ENCODE assay signal across 32 cellular contexts in the genomic region with DNA sequence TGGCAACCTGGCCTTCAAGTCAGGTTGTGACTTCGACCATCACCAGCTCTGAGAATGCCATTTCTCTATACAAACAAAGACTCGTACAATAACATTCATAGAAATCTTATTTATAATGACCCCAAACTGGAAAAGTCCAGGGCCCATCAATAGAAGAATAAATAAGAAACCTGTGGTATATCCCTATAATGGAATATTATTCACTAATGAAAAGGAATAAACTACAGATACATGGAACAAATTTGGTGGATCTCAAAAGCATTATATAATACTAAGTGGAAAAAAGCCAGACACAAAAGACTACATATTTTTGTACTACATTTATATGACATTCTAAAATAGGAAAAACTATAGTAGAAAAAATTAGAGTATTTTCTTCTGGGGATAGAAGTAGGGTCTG.
"Had no signal": no experiment of that assay in that cellular context is flagged by ENCODE, and none has a peak within 500 bp of the region (broad histone marks: within the 10 kb centered on the region; RNA-seq: fewer than 3 reads in every experiment).

No MANE protein-coding gene starts in this region.

- H3K9me3 ChIP-seq: adrenal gland, ascending aorta, body of pancreas, breast epithelium had no signal

- FAIRE-seq: astrocyte, bronchial epithelial cell had no signal

- H3K27me3 ChIP-seq: adrenal gland, ascending aorta, body of pancreas, brain microvascular endothelial cell, breast epithelium, cardiac muscle cell had no signal

- H3K4me3 ChIP-seq: adrenal gland, ascending aorta, body of pancreas, breast epithelium, cardiac muscle cell had no signal

- ATAC-seq: activated naive CD4-positive, alpha-beta T cell treated with anti-CD3 and anti-CD28 coated beads, Interleukin-2, amount 50 U/mL, for 72 hours; activated naive CD8-positive, alpha-beta T cell treated with anti-CD3 and anti-CD28 coated beads, Interleukin-2, amount 50 U/mL, for 24 hours; activated T-cell treated with anti-CD3 and anti-CD28 coated beads, Interleukin-2, amount 50 U/mL, for 4 hours; activated T-cell treated with anti-CD3 and anti-CD28 coated beads, Interleukin-2, amount 50 U/mL, for 72 hours; activated T-helper 17 cell treated with anti-CD3 and anti-CD28 coated beads, Interleukin-2, amount 50 U/mL, for 72 hours; body of pancreas had no signal

- H3K27ac ChIP-seq: adrenal gland, ascending aorta, body of pancreas, brain microvascular endothelial cell, breast epithelium, cardiac muscle cell had no signal

- H3K36me3 ChIP-seq: adrenal gland, ascending aorta, brain microvascular endothelial cell, breast epithelium, cardiac muscle cell had no signal

- H3K4me1 ChIP-seq: ascending aorta, body of pancreas, breast epithelium had no signal

- DNase-seq: activated effector memory CD4-positive, alpha-beta T cell treated with anti-CD3 and anti-CD28 coated beads, Interleukin-2, amount 50 U/mL, for 16 hours; activated effector memory CD4-positive, alpha-beta T cell treated with Interleukin-2 at 50 U/mL for 16 hours; activated gamma-delta T cell; activated gamma-delta T cell treated with Interleukin-2 at 50 U/mL for 16 hours; activated naive CD4-positive, alpha-beta T cell; activated naive CD4-positive, alpha-beta T cell treated with anti-CD3 and anti-CD28 coated beads for 36 hours; activated naive CD4-positive, alpha-beta T cell treated with anti-CD3 and anti-CD28 coated beads, Interleukin-2, amount 10 ng/mL, durations not matched to agents 7 days and 5 days; activated naive CD4-positive, alpha-beta T cell treated with anti-CD3 and anti-CD28 coated beads, Interleukin-2, amount 50 U/mL, for 16 hours; activated naive CD4-positive, alpha-beta T cell treated with Interleukin-2 at 50 U/mL for 16 hours; activated naive CD8-positive, alpha-beta T cell treated with anti-CD3 and anti-CD28 coated beads for 36 hours; activated naive CD8-positive, alpha-beta T cell treated with anti-CD3 and anti-CD28 coated beads, Interleukin-2, amount 10 ng/mL, durations not matched to agents 7 days and 5 days; activated naive CD8-positive, alpha-beta T cell treated with anti-CD3 and anti-CD28 coated beads, Interleukin-2, amount 50 U/mL, for 24 hours; activated T-cell treated with anti-CD3 and anti-CD28 coated beads, Interleukin-2, amount 50 U/mL, for 4 hours; activated T-cell treated with anti-CD3 and anti-CD28 coated beads, Interleukin-2, amount 50 U/mL, for 48 hours; activated T-cell treated with anti-CD3 and anti-CD28 coated beads, Interleukin-2, amount 50 U/mL, for 72 hours; adrenal gland; amniotic stem cell; amygdala; anterior cingulate cortex; aorta; body of pancreas; brain microvascular endothelial cell; caudate nucleus; central memory CD4-positive, alpha-beta T cell; cerebellar nuclear complex had no signal
